36 cellular contexts compared by ENCODE assay signal in the genomic region with DNA sequence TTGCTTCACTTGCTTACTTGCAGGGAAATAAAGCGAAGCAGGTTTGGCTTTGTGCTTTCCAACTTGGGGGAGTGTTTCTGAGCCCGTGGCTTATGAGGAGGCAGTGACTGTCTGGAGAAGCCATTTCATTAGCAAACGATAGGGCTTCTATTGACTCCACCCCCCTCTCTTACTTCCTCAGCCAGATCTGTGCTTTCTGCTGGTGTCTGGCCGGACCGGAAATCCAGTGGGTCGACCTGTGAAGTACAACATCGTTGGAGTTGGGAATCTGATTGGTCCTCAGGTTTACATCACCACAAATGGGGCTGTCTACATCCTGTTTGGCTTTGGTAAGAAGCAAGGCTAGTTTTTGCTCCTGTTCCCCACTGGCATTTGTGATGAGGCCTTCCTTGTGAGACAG. TPM values are rescaled to one million over a fixed set of nuclear protein-coding genes. Genes with fewer than 3 reads are reported as not detected.
"Had no signal": no experiment of that assay in that cellular context is flagged by ENCODE, and none has a peak within 500 bp of the region (broad histone marks: within the 10 kb centered on the region; RNA-seq: fewer than 3 reads in every experiment).

No MANE protein-coding gene starts in this region.

- DNase-seq: activated B cell treated with CpG ODN at 0.5 μM for 24 hours; activated CD4-positive, alpha-beta memory T cell treated with anti-CD3 and anti-CD28 coated beads for 36 hours; activated CD4-positive, alpha-beta T cell treated with anti-CD3 and anti-CD28 coated beads for 4 hours; activated CD4-positive, alpha-beta T cell treated with anti-CD3 and anti-CD28 coated beads, Interleukin-2, amount 10 ng/mL, durations not matched to agents 24 days and 14 days; activated CD4-positive, alpha-beta T cell treated with anti-CD3 and anti-CD28 coated beads, Interleukin-2, amount 50 U/mL, for 1 hour; activated CD4-positive, alpha-beta T cell treated with anti-CD3 and anti-CD28 coated beads, Interleukin-2, amount 50 U/mL, for 4 hours; activated CD4-positive, CD25-positive, alpha-beta regulatory T cell treated with anti-CD3 and anti-CD28 coated beads, Interleukin-2, amount 50 U/mL, for 72 hours; activated CD8-positive, alpha-beta memory T cell treated with anti-CD3 and anti-CD28 coated beads, Interleukin-2, amount 50 U/mL, for 4 hours; activated CD8-positive, alpha-beta T cell treated with anti-CD3 and anti-CD28 coated beads for 36 hours; activated effector memory CD4-positive, alpha-beta T cell treated with anti-CD3 and anti-CD28 coated beads, Interleukin-2, amount 50 U/mL, for 16 hours; activated gamma-delta T cell treated with Interleukin-2 at 50 U/mL for 16 hours; activated naive CD4-positive, alpha-beta T cell; activated naive CD4-positive, alpha-beta T cell treated with anti-CD3 and anti-CD28 coated beads for 36 hours; activated naive CD4-positive, alpha-beta T cell treated with anti-CD3 and anti-CD28 coated beads, Interleukin-2, amount 50 U/mL, for 16 hours; activated naive CD8-positive, alpha-beta T cell treated with anti-CD3 and anti-CD28 coated beads for 36 hours; activated T-cell treated with anti-CD3 and anti-CD28 coated beads for 4 hours; activated T-cell treated with anti-CD3 and anti-CD28 coated beads, Interleukin-2, amount 50 U/mL, for 1 hour; activated T-cell treated with anti-CD3 and anti-CD28 coated beads, Interleukin-2, amount 50 U/mL, for 4 hours; activated T-cell treated with anti-CD3 and anti-CD28 coated beads, Interleukin-2, amount 50 U/mL, for 72 hours; adrenal gland; amniotic stem cell; aorta; body of pancreas; brain microvascular endothelial cell; central memory CD4-positive, alpha-beta T cell; cerebellar nuclear complex; T-helper 1 cell; T-helper 9 cell had no signal

- H3K9me3 Mint-ChIP-seq: activated B cell treated with CpG ODN at 0.5 μM for 24 hours; activated CD4-positive, alpha-beta memory T cell treated with anti-CD3 and anti-CD28 coated beads for 36 hours; activated CD4-positive, alpha-beta T cell treated with anti-CD3 and anti-CD28 coated beads, Interleukin-2, amount 10 ng/mL, durations not matched to agents 24 days and 14 days; activated CD8-positive, alpha-beta T cell treated with anti-CD3 and anti-CD28 coated beads for 36 hours; activated naive CD4-positive, alpha-beta T cell treated with anti-CD3 and anti-CD28 coated beads for 36 hours; activated naive CD4-positive, alpha-beta T cell treated with anti-CD3 and anti-CD28 coated beads, Interleukin-2, amount 50 U/mL, for 72 hours; activated naive CD8-positive, alpha-beta T cell treated with anti-CD3 and anti-CD28 coated beads for 36 hours; activated T-cell treated with anti-CD3 and anti-CD28 coated beads, Interleukin-2, amount 50 U/mL, for 4 hours; activated T-cell treated with anti-CD3 and anti-CD28 coated beads, Interleukin-2, amount 50 U/mL, for 72 hours; activated T-helper 1 cell treated with anti-CD3 and anti-CD28 coated beads, Interleukin-12 subunit alpha, Interleukin-12 subunit beta, Interleukin-2, Interleukin-4 antibody, amounts not matched to agents 30 ng/mL and 10 ng/mL and 1 ng/mL, durations not matched to agents 14 hours and 24 hours and 36 hours; activated T-helper 17 cell treated with anti-CD3 and anti-CD28 coated beads, Interleukin-2, amount 50 U/mL, for 72 hours; T-helper 1 cell treated with Interleukin-12 subunit alpha and Interleukin-12 subunit beta and Interleukin-4 antibody, amounts not matched to agents 30 μg/mL and 1 μg/mL, for 36 hours; T-helper 2 cell treated with Interferon-gamma antibody and Interleukin-4, amounts not matched to agents 5 μg/mL and 100 μg/mL, for 36 hours had no signal

- H3K4me3 Mint-ChIP-seq: activated B cell treated with CpG ODN at 0.5 μM for 24 hours; activated CD4-positive, alpha-beta memory T cell treated with anti-CD3 and anti-CD28 coated beads for 36 hours; activated CD4-positive, alpha-beta T cell treated with anti-CD3 and anti-CD28 coated beads, Interleukin-2, amount 10 ng/mL, durations not matched to agents 24 days and 14 days; activated CD8-positive, alpha-beta T cell treated with anti-CD3 and anti-CD28 coated beads for 36 hours; activated naive CD4-positive, alpha-beta T cell treated with anti-CD3 and anti-CD28 coated beads for 36 hours; activated naive CD8-positive, alpha-beta T cell treated with anti-CD3 and anti-CD28 coated beads for 36 hours; activated T-cell treated with anti-CD3 and anti-CD28 coated beads, Interleukin-2, amount 50 U/mL, for 4 hours; activated T-cell treated with anti-CD3 and anti-CD28 coated beads, Interleukin-2, amount 50 U/mL, for 72 hours; activated T-helper 1 cell treated with anti-CD3 and anti-CD28 coated beads, Interleukin-12 subunit alpha, Interleukin-12 subunit beta, Interleukin-2, Interleukin-4 antibody, amounts not matched to agents 30 ng/mL and 10 ng/mL and 1 ng/mL, durations not matched to agents 14 hours and 24 hours and 36 hours; activated T-helper 17 cell treated with anti-CD3 and anti-CD28 coated beads, Interleukin-2, amount 50 U/mL, for 72 hours; T-helper 1 cell treated with Interleukin-12 subunit alpha and Interleukin-12 subunit beta and Interleukin-4 antibody, amounts not matched to agents 30 μg/mL and 1 μg/mL, for 36 hours; T-helper 2 cell treated with Interferon-gamma antibody and Interleukin-4, amounts not matched to agents 5 μg/mL and 100 μg/mL, for 36 hours had no signal

- H3K27me3 Mint-ChIP-seq: activated B cell treated with CpG ODN at 0.5 μM for 24 hours; activated CD4-positive, alpha-beta memory T cell treated with anti-CD3 and anti-CD28 coated beads for 36 hours; activated CD4-positive, alpha-beta T cell treated with anti-CD3 and anti-CD28 coated beads, Interleukin-2, amount 10 ng/mL, durations not matched to agents 24 days and 14 days; activated CD8-positive, alpha-beta T cell treated with anti-CD3 and anti-CD28 coated beads for 36 hours; activated naive CD8-positive, alpha-beta T cell treated with anti-CD3 and anti-CD28 coated beads for 36 hours; activated T-helper 17 cell treated with anti-CD3 and anti-CD28 coated beads, Interleukin-2, amount 50 U/mL, for 72 hours had no signal

- H3K27ac Mint-ChIP-seq: activated B cell treated with CpG ODN at 0.5 μM for 24 hours; activated CD4-positive, alpha-beta memory T cell treated with anti-CD3 and anti-CD28 coated beads for 36 hours; activated CD4-positive, alpha-beta T cell treated with anti-CD3 and anti-CD28 coated beads, Interleukin-2, amount 10 ng/mL, durations not matched to agents 24 days and 14 days; activated CD8-positive, alpha-beta T cell treated with anti-CD3 and anti-CD28 coated beads for 36 hours; activated naive CD4-positive, alpha-beta T cell treated with anti-CD3 and anti-CD28 coated beads for 36 hours; activated naive CD8-positive, alpha-beta T cell treated with anti-CD3 and anti-CD28 coated beads for 36 hours; activated T-cell treated with anti-CD3 and anti-CD28 coated beads, Interleukin-2, amount 50 U/mL, for 72 hours; activated T-helper 1 cell treated with anti-CD3 and anti-CD28 coated beads, Interleukin-12 subunit alpha, Interleukin-12 subunit beta, Interleukin-2, Interleukin-4 antibody, amounts not matched to agents 30 ng/mL and 10 ng/mL and 1 ng/mL, durations not matched to agents 14 hours and 24 hours and 36 hours; activated T-helper 17 cell treated with anti-CD3 and anti-CD28 coated beads, Interleukin-2, amount 50 U/mL, for 72 hours; T-helper 1 cell treated with Interleukin-12 subunit alpha and Interleukin-12 subunit beta and Interleukin-4 antibody, amounts not matched to agents 30 μg/mL and 1 μg/mL, for 36 hours; T-helper 2 cell treated with Interferon-gamma antibody and Interleukin-4, amounts not matched to agents 5 μg/mL and 100 μg/mL, for 36 hours had no signal

- ATAC-seq: activated CD8-positive, alpha-beta T cell treated with anti-CD3 and anti-CD28 coated beads for 36 hours; body of pancreas had no signal

- H3K4me1 Mint-ChIP-seq: activated B cell treated with CpG ODN at 0.5 μM for 24 hours; activated naive CD8-positive, alpha-beta T cell treated with anti-CD3 and anti-CD28 coated beads for 36 hours; activated T-helper 17 cell treated with anti-CD3 and anti-CD28 coated beads, Interleukin-2, amount 50 U/mL, for 72 hours had no signal

RNA-seq across cellular contexts. Expression of gene GSG1, which starts 37.0 kb away (rescaled TPM):
- total RNA-seq: activated B cell treated with CpG ODN at 0.5 μM for 24 hours; activated CD4-positive, alpha-beta memory T cell treated with anti-CD3 and anti-CD28 coated beads for 36 hours; activated CD4-positive, alpha-beta T cell treated with anti-CD3 and anti-CD28 coated beads, Interleukin-2, amount 10 ng/mL, durations not matched to agents 24 days and 14 days; activated CD8-positive, alpha-beta memory T cell treated with anti-CD3 and anti-CD28 coated beads for 36 hours; activated CD8-positive, alpha-beta T cell treated with anti-CD3 and anti-CD28 coated beads for 36 hours; activated naive CD4-positive, alpha-beta T cell treated with anti-CD3 and anti-CD28 coated beads for 36 hours; activated naive CD4-positive, alpha-beta T cell treated with anti-CD3 and anti-CD28 coated beads, Interleukin-2, amount 50 U/mL, for 72 hours; activated naive CD8-positive, alpha-beta T cell treated with anti-CD3 and anti-CD28 coated beads for 36 hours; activated T-cell treated with anti-CD3 and anti-CD28 coated beads, Interleukin-2, amount 50 U/mL, for 4 hours; activated T-cell treated with anti-CD3 and anti-CD28 coated beads, Interleukin-2, amount 50 U/mL, for 72 hours; activated T-helper 1 cell treated with anti-CD3 and anti-CD28 coated beads, Interleukin-12 subunit alpha, Interleukin-12 subunit beta, Interleukin-2, Interleukin-4 antibody, amounts not matched to agents 30 ng/mL and 10 ng/mL and 1 ng/mL, durations not matched to agents 14 hours and 24 hours and 36 hours; activated T-helper 17 cell treated with anti-CD3 and anti-CD28 coated beads, Interleukin-2, amount 50 U/mL, for 72 hours; adrenal gland; aorta; breast epithelium; cardiac septum had no signal
- polyA plus RNA-seq: adrenal gland, aorta had no signal
